In the genomic region with DNA sequence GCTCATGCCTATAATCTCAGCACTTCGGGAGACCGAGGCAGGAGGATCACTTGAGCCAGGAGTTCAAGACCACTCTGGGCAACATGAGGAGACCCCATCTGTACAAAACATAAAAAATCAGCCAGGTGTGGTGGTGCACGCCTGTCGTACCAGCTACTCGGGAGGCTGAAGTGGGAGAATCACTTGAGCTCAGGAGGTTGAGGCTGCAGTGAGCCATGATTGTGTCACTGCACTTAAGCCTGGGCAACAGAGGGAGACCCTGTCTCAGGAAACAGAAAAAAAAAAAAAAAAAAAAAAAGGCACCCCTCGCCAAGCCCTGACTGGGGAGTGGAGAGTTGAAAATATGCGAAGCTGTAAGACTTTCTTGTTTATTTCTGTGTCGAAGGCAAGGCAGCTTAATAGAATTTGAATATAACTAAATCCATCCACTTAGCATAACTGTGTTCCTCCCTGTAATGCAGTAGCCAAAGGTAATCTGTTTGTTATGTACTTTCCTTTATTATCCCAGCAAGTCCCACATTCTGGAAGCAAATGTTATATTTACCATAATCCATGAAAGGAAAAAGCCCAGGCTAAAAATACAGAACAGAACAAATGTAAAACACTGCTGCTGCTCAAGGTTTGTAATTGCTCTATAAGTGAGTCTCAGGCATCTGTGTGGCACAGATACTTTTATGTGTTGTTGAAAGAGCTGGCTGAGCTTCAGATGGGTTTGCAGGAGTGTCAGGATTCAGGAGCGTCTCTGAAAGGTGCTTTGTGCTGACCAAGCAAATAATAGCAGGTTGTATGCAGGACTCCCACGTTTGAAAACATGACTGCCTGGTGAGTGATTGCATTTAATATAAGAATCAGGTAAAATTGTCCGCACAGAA, we compare ENCODE assay signal across 9 cellular contexts.
DNase-seq lines count a peak whose midpoint lies in the region; ATAC-seq and TF ChIP-seq lines count a peak whose summit lies in the region.
"Had no signal": no experiment of that assay in that cellular context is flagged by ENCODE, and none has a peak within 500 bp of the region (broad histone marks: within the 10 kb centered on the region; RNA-seq: fewer than 3 reads in every experiment).

No MANE protein-coding gene starts in this region.

- H3K4me1 Mint-ChIP-seq in T-helper 1 cell treated with Interleukin-12 subunit alpha and Interleukin-12 subunit beta and Interleukin-4 antibody, amounts not matched to agents 30 μg/mL and 1 μg/mL, for 36 hours (ENCODE audit: low read depth) = peaks cover 83% of the 10 kb centered on the region
- H3K4me1 Mint-ChIP-seq in WTC11 = peaks cover 82% of the 10 kb centered on the region

- no peak overlapping the region for H3K4me2 ChIP-seq in GM23248 (ENCODE audit: unreplicated experiment)

- POLR2A ChIA-PET in WTC11 (lab: Charles Lee) = interaction anchor here (0.6 kb wide), 1 partner anchor 736 kb away, joined by 3 read pairs; no protein-coding TSS in a partner anchor

- H3K4me3 ChIP-seq in rectal smooth muscle tissue (ENCODE audit: low read length) (peak overlapping the region; percentile 19), GM23248 (no peak overlapping the region)

- peak overlapping the region; percentile 76 for H3K4me3 Mint-ChIP-seq in T-helper 1 cell treated with Interleukin-12 subunit alpha and Interleukin-12 subunit beta and Interleukin-4 antibody, amounts not matched to agents 30 μg/mL and 1 μg/mL, for 36 hours
- H3K4me3 Mint-ChIP-seq in WTC11 = no peak overlapping the region

- H2AFZ ChIP-seq in GM23248 = no peak overlapping the region

- peaks cover 6% of the 10 kb centered on the region for H3K36me3 Mint-ChIP-seq in T-helper 1 cell treated with Interleukin-12 subunit alpha and Interleukin-12 subunit beta and Interleukin-4 antibody, amounts not matched to agents 30 μg/mL and 1 μg/mL, for 36 hours (ENCODE audit: low read depth)
- no peaks in the 10 kb centered on the region for H3K36me3 Mint-ChIP-seq in WTC11

- no peaks in the 10 kb centered on the region for H4K20me1 ChIP-seq in GM23248 (ENCODE audit: insufficient read depth)

- no peaks in the 10 kb centered on the region for H3K27me3 Mint-ChIP-seq in T-helper 1 cell treated with Interleukin-12 subunit alpha and Interleukin-12 subunit beta and Interleukin-4 antibody, amounts not matched to agents 30 μg/mL and 1 μg/mL, for 36 hours (ENCODE audit: low read depth)
- H3K27me3 Mint-ChIP-seq in WTC11 (ENCODE audit: low read depth) = no peaks in the 10 kb centered on the region

- WGBS in GM23248 (ENCODE audit: low coverage in 1 of 2, low lambda C conversion rate in 2 of 2, missing lambda C conversion rate in 2 of 2), 2 experiments = 71 to 78% methylated on average over 11 of the region's 11 CpGs

- H3K36me3 ChIP-seq in rectal smooth muscle tissue (ENCODE audit: control insufficient read depth, insufficient read depth, low read length) (no peaks in the 10 kb centered on the region), GM23248 (ENCODE audit: low read depth) (no peaks in the 10 kb centered on the region)

- peak overlapping the region; percentile 10 for H3K9ac ChIP-seq in rectal smooth muscle tissue (ENCODE audit: low read length)
- H3K9ac ChIP-seq in GM23248 = no peak overlapping the region

- H3K27ac ChIP-seq in rectal smooth muscle tissue (ENCODE audit: low read depth, low read length) (peak overlapping the region; percentile 23), GM23248 (no peak overlapping the region)

- TF ChIP-seq CTCF in WTC11 (IDR thresholded peaks at IDR 0.05) = no peak

- no peaks in the 10 kb centered on the region for H3K79me2 ChIP-seq in GM23248 (ENCODE audit: insufficient read depth)

- H3K4me1 ChIP-seq in rectal smooth muscle tissue (ENCODE audit: control insufficient read depth, insufficient read depth, low read length) (peaks cover 9% of the 10 kb centered on the region), GM23248 (ENCODE audit: insufficient read depth) (no peaks in the 10 kb centered on the region)

- DNase-seq in T-helper 1 cell = no peak
- no peak for DNase-seq in WTC11 (ENCODE audit: low spot score)
- DNase-seq in H4 (ENCODE audit: low spot score) = no peak
- no peak for DNase-seq in GM23248
- no peak for DNase-seq in hippocampal formation (lab: John Stamatoyannopoulos, UW)
- DNase-seq: NCI-H2029 had no signal

- in situ Hi-C loops in GM23248 (cut with MboI) = no loop called here

- H3F3A ChIP-seq in GM23248 (ENCODE audit: insufficient read depth) = no peaks in the 10 kb centered on the region

- H3K9me2 ChIP-seq in GM23248 (ENCODE audit: insufficient read depth) = no peaks in the 10 kb centered on the region

- no peaks in the 10 kb centered on the region for H3K9me3 Mint-ChIP-seq in T-helper 1 cell treated with Interleukin-12 subunit alpha and Interleukin-12 subunit beta and Interleukin-4 antibody, amounts not matched to agents 30 μg/mL and 1 μg/mL, for 36 hours
- H3K9me3 Mint-ChIP-seq in WTC11 = peaks cover 8% of the 10 kb centered on the region

- no peaks in the 10 kb centered on the region for H3K9me3 ChIP-seq in GM23248 (ENCODE audit: low read depth)

- no peaks in the 10 kb centered on the region for H3K27me3 ChIP-seq in rectal smooth muscle tissue (ENCODE audit: control insufficient read depth, insufficient read depth, low read length)
- no peaks in the 10 kb centered on the region for H3K27me3 ChIP-seq in GM23248 (replicated peaks; ENCODE audit: insufficient read depth)

- H3K27ac Mint-ChIP-seq in T-helper 1 cell treated with Interleukin-12 subunit alpha and Interleukin-12 subunit beta and Interleukin-4 antibody, amounts not matched to agents 30 μg/mL and 1 μg/mL, for 36 hours = peak overlapping the region; percentile 98
- peak overlapping the region; percentile 86 for H3K27ac Mint-ChIP-seq in WTC11

- CTCF ChIA-PET in WTC11 (lab: Charles Lee) = interaction anchor here (0.9 to 2.0 kb wide), 4 partner anchors 19 to 125 kb away, joined by 3 to 14 read pairs (median 5); no protein-coding TSS in a partner anchor

- ATAC-seq in HG02973 (IDR thresholded peaks at IDR 0.05; ENCODE audit: unreplicated experiment) = peak; percentile 6
- ATAC-seq in WTC11 = peak; percentile 66

TF ChIP-seq in WTC11, 78 proteins besides CTCF, POLR2A, EP300 and RAD21:
- TF ChIP-seq RORB (CRISPR knock-in tag; IDR thresholded peaks at IDR 0.05) (no peak), MYBL2 (CRISPR knock-in tag; IDR thresholded peaks at IDR 0.05) (no peak), ZNF219 (CRISPR knock-in tag; IDR thresholded peaks at IDR 0.05; ENCODE audit: borderline replicate concordance) (no peak), TEAD4 (CRISPR knock-in tag; IDR thresholded peaks at IDR 0.05) (no peak), ZNF396 (CRISPR knock-in tag; IDR thresholded peaks at IDR 0.05; ENCODE audit: borderline replicate concordance) (no peak), JAZF1 (CRISPR knock-in tag; IDR thresholded peaks at IDR 0.05) (no peak), ATF2 (CRISPR knock-in tag; IDR thresholded peaks at IDR 0.05; ENCODE audit: borderline replicate concordance, low read depth) (no peak), ZNF121 (CRISPR knock-in tag; IDR thresholded peaks at IDR 0.05) (peak; percentile 96)
- TF ChIP-seq, protein P1, sequence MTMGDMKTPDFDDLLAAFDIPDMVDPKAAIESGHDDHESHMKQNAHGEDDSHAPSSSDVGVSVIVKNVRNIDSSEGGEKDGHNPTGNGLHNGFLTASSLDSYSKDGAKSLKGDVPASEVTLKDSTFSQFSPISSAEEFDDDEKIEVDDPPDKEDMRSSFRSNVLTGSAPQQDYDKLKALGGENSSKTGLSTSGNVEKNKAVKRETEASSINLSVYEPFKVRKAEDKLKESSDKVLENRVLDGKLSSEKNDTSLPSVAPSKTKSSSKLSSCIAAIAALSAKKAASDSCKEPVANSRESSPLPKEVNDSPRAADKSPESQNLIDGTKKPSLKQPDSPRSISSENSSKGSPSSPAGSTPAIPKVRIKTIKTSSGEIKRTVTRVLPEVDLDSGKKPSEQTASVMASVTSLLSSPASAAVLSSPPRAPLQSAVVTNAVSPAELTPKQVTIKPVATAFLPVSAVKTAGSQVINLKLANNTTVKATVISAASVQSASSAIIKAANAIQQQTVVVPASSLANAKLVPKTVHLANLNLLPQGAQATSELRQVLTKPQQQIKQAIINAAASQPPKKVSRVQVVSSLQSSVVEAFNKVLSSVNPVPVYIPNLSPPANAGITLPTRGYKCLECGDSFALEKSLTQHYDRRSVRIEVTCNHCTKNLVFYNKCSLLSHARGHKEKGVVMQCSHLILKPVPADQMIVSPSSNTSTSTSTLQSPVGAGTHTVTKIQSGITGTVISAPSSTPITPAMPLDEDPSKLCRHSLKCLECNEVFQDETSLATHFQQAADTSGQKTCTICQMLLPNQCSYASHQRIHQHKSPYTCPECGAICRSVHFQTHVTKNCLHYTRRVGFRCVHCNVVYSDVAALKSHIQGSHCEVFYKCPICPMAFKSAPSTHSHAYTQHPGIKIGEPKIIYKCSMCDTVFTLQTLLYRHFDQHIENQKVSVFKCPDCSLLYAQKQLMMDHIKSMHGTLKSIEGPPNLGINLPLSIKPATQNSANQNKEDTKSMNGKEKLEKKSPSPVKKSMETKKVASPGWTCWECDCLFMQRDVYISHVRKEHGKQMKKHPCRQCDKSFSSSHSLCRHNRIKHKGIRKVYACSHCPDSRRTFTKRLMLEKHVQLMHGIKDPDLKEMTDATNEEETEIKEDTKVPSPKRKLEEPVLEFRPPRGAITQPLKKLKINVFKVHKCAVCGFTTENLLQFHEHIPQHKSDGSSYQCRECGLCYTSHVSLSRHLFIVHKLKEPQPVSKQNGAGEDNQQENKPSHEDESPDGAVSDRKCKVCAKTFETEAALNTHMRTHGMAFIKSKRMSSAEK (CRISPR knock-in tag; IDR thresholded peaks at IDR 0.05; ENCODE audit: borderline replicate concordance) = no peak
TF ChIP-seq in WTC11: peak in this region for 1.
